Comparison of ENCODE assay signal across 13 cellular contexts in the genomic region with DNA sequence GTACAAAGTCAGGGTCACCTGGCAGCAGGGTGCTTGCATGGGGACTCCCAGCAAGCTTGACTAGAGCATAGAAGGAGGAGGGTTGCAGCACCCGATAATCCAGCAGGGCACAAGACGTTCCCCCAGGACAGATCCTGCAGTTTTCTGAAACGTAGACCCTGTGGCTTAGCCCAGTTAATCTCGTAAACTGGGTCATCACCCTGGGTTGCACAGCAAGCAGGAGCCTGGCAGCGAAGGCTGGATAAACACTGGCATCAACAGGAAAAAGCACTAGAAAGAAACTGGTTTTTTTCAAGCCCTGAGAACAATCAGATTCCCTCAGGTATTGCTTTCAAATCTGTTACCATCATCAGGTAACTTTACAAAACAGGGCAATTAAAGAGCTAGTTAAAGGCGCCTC.
DNase-seq lines count a peak whose midpoint lies in the region; ATAC-seq and TF ChIP-seq lines count a peak whose summit lies in the region.
"Had no signal": no experiment of that assay in that cellular context is flagged by ENCODE, and none has a peak within 500 bp of the region (broad histone marks: within the 10 kb centered on the region; RNA-seq: fewer than 3 reads in every experiment).

No MANE protein-coding gene starts in this region.

- intact Hi-C loops in testis (cut with DNase I; ENCODE audit: low total_unique reads): no loop called here

- no peak overlapping the region for H3K27ac ChIP-seq in WERI-Rb-1
- no peak overlapping the region for H3K27ac ChIP-seq in testis
- H3K27ac ChIP-seq: GM23248 had no signal

- WGBS in testis, 2 donors: 86 to 96% methylated on average over 6 of the region's 6 CpGs

- in situ Hi-C loops in G401 (cut with HindIII; ENCODE audit: low sequenced_read_pairs): no loop called here

- H3K4me1 ChIP-seq in testis: no peaks in the 10 kb centered on the region
- H3K4me1 ChIP-seq: BE2C, Caco-2, HAP-1 had no signal

- H3K9me3 ChIP-seq in WERI-Rb-1 (ENCODE audit: severe bottlenecking) (no peaks in the 10 kb centered on the region), testis (no peaks in the 10 kb centered on the region)
- H3K9me3 ChIP-seq: BE2C, Caco-2, HAP-1 had no signal

- H3K27me3 ChIP-seq in WERI-Rb-1 (ENCODE audit: insufficient read depth, low read depth, severe bottlenecking) (no peaks in the 10 kb centered on the region), testis (no peaks in the 10 kb centered on the region)
- H3K27me3 ChIP-seq: BE2C had no signal

- TF ChIP-seq CTCF in WERI-Rb-1 (IDR thresholded peaks at IDR 0.05; ENCODE audit: low read depth, low read length): no peak
- TF ChIP-seq CTCF in testis (IDR thresholded peaks at IDR 0.05): no peak

- ATAC-seq in HG03280 (IDR thresholded peaks at IDR 0.05; ENCODE audit: unreplicated experiment): no peak

- H3K4me3 ChIP-seq in WERI-Rb-1 (ENCODE audit: low read depth, low read length): no peak overlapping the region
- no peak overlapping the region for H3K4me3 ChIP-seq in testis
- H3K4me3 ChIP-seq: GM23248, HAP-1 had no signal

- peak; percentile 58 for DNase-seq in G401 (ENCODE audit: low spot score)
- DNase-seq in WERI-Rb-1: peak; percentile 43
- peak; percentile 31 for DNase-seq in midbrain (lab: John Stamatoyannopoulos, UW)
- DNase-seq in testis: no peak
- no peak for DNase-seq in middle frontal gyrus (ENCODE audit: extremely low spot score, low spot score)
- DNase-seq: ACHN; BE2C; Caco-2; CD4-positive, alpha-beta T cell; GDM1; GM23248 had no signal

- no peaks in the 10 kb centered on the region for H3K36me3 ChIP-seq in WERI-Rb-1
- H3K36me3 ChIP-seq in testis (ENCODE audit: low read depth, missing control alignments): no peaks in the 10 kb centered on the region
- H3K36me3 ChIP-seq: BE2C, HAP-1 had no signal

- TF ChIP-seq POLR2A in testis (IDR thresholded peaks at IDR 0.05): no peak

Comparison
In these comparisons a context has a peak if more than half of its experiments do, and no peak if none do; other contexts are left out.
1. DNase-seq: peak in G401 (single experiment), WERI-Rb-1 (single experiment) and midbrain (single experiment); none in testis (single experiment) and middle frontal gyrus (single experiment).